26 cellular contexts compared by ENCODE assay signal in genomic region chr2:191569025-191569424, GRCh38.
DNase-seq lines count a peak whose midpoint lies in the region; ATAC-seq and TF ChIP-seq lines count a peak whose summit lies in the region.
"Had no signal": no experiment of that assay in that cellular context is flagged by ENCODE, and none has a peak within 500 bp of the region (broad histone marks: within the 10 kb centered on the region; RNA-seq: fewer than 3 reads in every experiment).

No MANE protein-coding gene starts in this region.

- no peak overlapping the region for H2AK5ac ChIP-seq in IMR-90 (ENCODE audit: low read depth, low read length)

- H3K9me3 ChIP-seq in IMR-90 (ENCODE audit: control insufficient read depth, insufficient read depth, low read length), result no peaks in the 10 kb centered on the region
- H3K9me3 ChIP-seq: BLaER1 treated with 17β-estradiol and CSF1 and Interleukin-3, amounts not matched to agents 10 nM and 100 nM; esophagus squamous epithelium; left ventricle myocardium inferior; mucosa of descending colon; psoas muscle had no signal

- dilution Hi-C loops in IMR-90 (cut with HindIII; ENCODE audit: low sequenced_read_pairs, unreplicated experiment), result no loop called here

- H3K56ac ChIP-seq in IMR-90 (ENCODE audit: extremely low read depth, insufficient read depth, low read length), result no peak overlapping the region

- no peak for ATAC-seq in IMR-90 (ENCODE audit: low read depth)
- no peak for ATAC-seq in HG03045 (IDR thresholded peaks at IDR 0.05; ENCODE audit: unreplicated experiment)
- ATAC-seq: K562, mucosa of descending colon, psoas muscle had no signal

- no peaks in the 10 kb centered on the region for H3K27me3 Mint-ChIP-seq in activated CD4-positive, alpha-beta memory T cell treated with anti-CD3 and anti-CD28 coated beads for 36 hours

- H4K8ac ChIP-seq in IMR-90 (ENCODE audit: low read depth in 2 of 2, low read length in 2 of 2), result no peak overlapping the region

- no peak overlapping the region for H3K9ac ChIP-seq in IMR-90 (ENCODE audit: low read depth, low read length)

- H3K36me3 Mint-ChIP-seq in activated CD4-positive, alpha-beta memory T cell treated with anti-CD3 and anti-CD28 coated beads for 36 hours, result no peaks in the 10 kb centered on the region

- 0 out of 2 replicates have a peak, but pooled peaks have one; percentile 1 for TF ChIP-seq CTCF in IMR-90 (conservative IDR thresholded peaks at IDR 0.05; ENCODE audit: low read depth, low read length)

- H4K91ac ChIP-seq in IMR-90 (ENCODE audit: insufficient read depth, low read depth, low read length), result no peak overlapping the region

- H3K9me1 ChIP-seq in IMR-90 (ENCODE audit: insufficient read depth, low read length), result peaks cover 3% of the 10 kb centered on the region; the same call in 1 of the 2 replicates

- no peaks in the 10 kb centered on the region for H4K20me1 ChIP-seq in IMR-90 (ENCODE audit: insufficient read depth, low read length)
- H4K20me1 ChIP-seq: BLaER1 treated with 17β-estradiol and CSF1 and Interleukin-3, amounts not matched to agents 10 nM and 100 nM had no signal

- 0 out of 2 replicates have a peak, but pooled peaks cover 3% of the 10 kb centered on the region for H3K4me1 ChIP-seq in IMR-90 (ENCODE audit: control insufficient read depth, insufficient read depth, low read length)
- H3K4me1 ChIP-seq: left ventricle myocardium inferior, psoas muscle had no signal

- no peak overlapping the region for H3K4me2 ChIP-seq in IMR-90 (ENCODE audit: low read depth, low read length)

- no peak overlapping the region for H2AK9ac ChIP-seq in IMR-90 (replicated peaks; ENCODE audit: low read depth, low read length, poor library complexity)

- no peak overlapping the region for H3K23ac ChIP-seq in IMR-90 (ENCODE audit: low read depth, low read length)

- in situ Hi-C loops in IMR-90 (cut with MboI; ENCODE audit: low sequenced_read_pairs), result loop anchor here (5.0 to 10.0 kb wide), 2 partner anchors 246 to 588 kb away; no protein-coding TSS in a partner anchor

- H2BK5ac ChIP-seq in IMR-90 (ENCODE audit: low read depth, low read length, poor library complexity, severe bottlenecking), result no peak overlapping the region

- WGBS in IMR-90 (ENCODE audit: extremely low coverage in 2 of 2, insufficient read length in 1 of 2), 2 experiments, result no CpG with 5 or more reads among the region's 2 CpGs

- no peak overlapping the region for H3K27ac ChIP-seq in IMR-90 (ENCODE audit: insufficient read depth, low read length)
- H3K27ac ChIP-seq: 22Rv1; BLaER1 treated with 17β-estradiol and CSF1 and Interleukin-3, amounts not matched to agents 10 nM and 100 nM; esophagus squamous epithelium; left ventricle myocardium inferior; psoas muscle had no signal

- no peak overlapping the region for H3K18ac ChIP-seq in IMR-90 (ENCODE audit: low read depth, low read length)

- no peaks in the 10 kb centered on the region for H3K36me3 ChIP-seq in IMR-90 (ENCODE audit: control insufficient read depth, insufficient read depth, low read length)
- H3K36me3 ChIP-seq: BLaER1 treated with 17β-estradiol and CSF1 and Interleukin-3, amounts not matched to agents 10 nM and 100 nM; esophagus squamous epithelium; left ventricle myocardium inferior had no signal

- intact Hi-C loops in IMR-90 (cut with micrococcal nuclease), result loop anchor here (5.0 kb wide), 1 partner anchor 223 kb away; no protein-coding TSS in a partner anchor
- intact Hi-C loops in activated CD4-positive, alpha-beta memory T cell treated with anti-CD3 and anti-CD28 coated beads for 36 hours (cut with micrococcal nuclease), result no loop called here
- intact Hi-C loops in head of caudate nucleus (cut with DNase I), result loop anchor here (5.0 kb wide), 1 partner anchor 123 kb away; no protein-coding TSS in a partner anchor

- no peak overlapping the region for H3K4me3 ChIP-seq in IMR-90 (ENCODE audit: insufficient read depth, low read depth, low read length)
- H3K4me3 ChIP-seq: BLaER1 treated with 17β-estradiol and CSF1 and Interleukin-3, amounts not matched to agents 10 nM and 100 nM; esophagus squamous epithelium; K562; left ventricle myocardium inferior; mucosa of descending colon; psoas muscle had no signal

- TF ChIP-seq RAD21 in IMR-90 (IDR thresholded peaks at IDR 0.05; ENCODE audit: low read length), result no peak

- no peak for TF ChIP-seq POLR2A in IMR-90 (IDR thresholded peaks at IDR 0.05; ENCODE audit: low read depth, low read length)

- no TSS peak for BruUV-seq in IMR-90 (replicated peaks; lab: Mats Ljungman, UMichigan)

- H3K14ac ChIP-seq in IMR-90 (replicated peaks; ENCODE audit: low read depth, low read length), result no peak overlapping the region

- DNase-seq in DMS 273 (lab: John Stamatoyannopoulos, UW; ENCODE audit: unreplicated experiment) (peak; percentile 26), DMS 273 treated with DMSO at 0.1 percent for 48 hours (lab: John Stamatoyannopoulos, UW) (no peak), IMR-90 (no peak), SKM-1 (lab: John Stamatoyannopoulos, UW; ENCODE audit: unreplicated experiment) (peak; percentile 50), iPS-NIHi11 (ENCODE audit: low spot score) (peak; percentile 12), head of caudate nucleus (no peak)
- DNase-seq in activated CD4-positive, alpha-beta memory T cell treated with anti-CD3 and anti-CD28 coated beads for 36 hours, result no peak
- DNase-seq: activated CD4-positive, alpha-beta T cell treated with anti-CD3 and anti-CD28 coated beads, Interleukin-2, amount 10 ng/mL, durations not matched to agents 7 days and 5 days; activated CD8-positive, alpha-beta memory T cell treated with anti-CD3 and anti-CD28 coated beads, Interleukin-2, amount 50 U/mL, for 4 hours; activated effector memory CD4-positive, alpha-beta T cell treated with Interleukin-2 at 50 U/mL for 16 hours; Calu3; esophagus squamous epithelium; GDM1; GOT3; left ventricle myocardium inferior; mucosa of descending colon; NCI-H1092 treated with DMSO at 0.1 percent for 48 hours; NCI-H2081 treated with DMSO at 0.1 percent for 48 hours; NCI-H524 treated with DMSO at 0.1 percent for 48 hours; psoas muscle; stimulated activated CD4-positive, alpha-beta T cell treated with anti-CD3 and anti-CD28 coated beads, Interleukin-4, amount 100 ng/mL, for 4 hours had no signal

- H3K4me3 Mint-ChIP-seq in activated CD4-positive, alpha-beta memory T cell treated with anti-CD3 and anti-CD28 coated beads for 36 hours, result no peak overlapping the region
- H3K4me3 Mint-ChIP-seq: activated CD4-positive, alpha-beta T cell treated with anti-CD3 and anti-CD28 coated beads, Interleukin-2, amount 10 ng/mL, durations not matched to agents 7 days and 5 days; neural crest cell had no signal

- H2BK20ac ChIP-seq in IMR-90 (ENCODE audit: low read depth, low read length), result no peak overlapping the region

- no peak overlapping the region for H2AFZ ChIP-seq in IMR-90 (replicated peaks; ENCODE audit: low read length, poor library complexity)

- H3K4ac ChIP-seq in IMR-90 (ENCODE audit: low read depth, low read length), result no peak overlapping the region

- CTCF ChIA-PET in IMR-90 (lab: Yijun Ruan, JAX), result interaction anchor here (0.5 to 1.7 kb wide), 4 partner anchors 69 to 593 kb away, joined by 3 to 4 read pairs (median 4); no protein-coding TSS in a partner anchor
- CTCF ChIA-PET in activated CD4-positive, alpha-beta memory T cell treated with anti-CD3 and anti-CD28 coated beads for 36 hours (lab: Charles Lee), result interaction anchor here (0.7 to 6.5 kb wide), 9 partner anchors 13 to 593 kb away, joined by 3 to 54 read pairs (median 3); no protein-coding TSS in a partner anchor

- H2BK15ac ChIP-seq in IMR-90 (ENCODE audit: low read depth, low read length), result no peak overlapping the region; the same call in 2 of the 3 replicates

- no peak overlapping the region for H4K5ac ChIP-seq in IMR-90 (ENCODE audit: low read depth, low read length)

- no peaks in the 10 kb centered on the region; the same call in 1 of the 2 replicates for H3K27me3 ChIP-seq in IMR-90 (ENCODE audit: control insufficient read depth, insufficient read depth, low read length)
- H3K27me3 ChIP-seq: BLaER1 treated with 17β-estradiol and CSF1 and Interleukin-3, amounts not matched to agents 10 nM and 100 nM; esophagus squamous epithelium had no signal

- H3K9me3 Mint-ChIP-seq in activated CD4-positive, alpha-beta memory T cell treated with anti-CD3 and anti-CD28 coated beads for 36 hours, result no peaks in the 10 kb centered on the region
- H3K9me3 Mint-ChIP-seq: activated CD4-positive, alpha-beta T cell treated with anti-CD3 and anti-CD28 coated beads, Interleukin-2, amount 10 ng/mL, durations not matched to agents 7 days and 5 days; neural crest cell had no signal

- H3K79me1 ChIP-seq in IMR-90 (ENCODE audit: low read depth in 1 of 2, low read length in 2 of 2), result peaks cover 0 to 3% of the 10 kb centered on the region in 2 experiments; a peak in 2 of 4 replicates

- H3K4me1 Mint-ChIP-seq in activated CD4-positive, alpha-beta memory T cell treated with anti-CD3 and anti-CD28 coated beads for 36 hours (ENCODE audit: low read depth), result peaks cover 47% of the 10 kb centered on the region

- no peak overlapping the region for H3K27ac Mint-ChIP-seq in activated CD4-positive, alpha-beta memory T cell treated with anti-CD3 and anti-CD28 coated beads for 36 hours
- H3K27ac Mint-ChIP-seq: activated CD4-positive, alpha-beta T cell treated with anti-CD3 and anti-CD28 coated beads, Interleukin-2, amount 10 ng/mL, durations not matched to agents 7 days and 5 days had no signal

- H2BK120ac ChIP-seq in IMR-90 (ENCODE audit: low read depth, low read length), result peak overlapping the region; percentile 65; the same call in 1 of the 2 replicates

- POLR2A ChIA-PET in IMR-90 (lab: Charles Lee; ENCODE audit: unreplicated experiment), result interaction anchor here (1.0 to 1.7 kb wide), 4 partner anchors 109 to 129 kb away, joined by 3 to 12 read pairs (median 4); partner anchors contain the start of gene NABP1
- POLR2A ChIA-PET in activated CD4-positive, alpha-beta memory T cell treated with anti-CD3 and anti-CD28 coated beads for 36 hours (lab: Charles Lee), result interaction anchor here (1.2 to 1.3 kb wide), 3 partner anchors 107 to 127 kb away, joined by 3 read pairs; no protein-coding TSS in a partner anchor

TF ChIP-seq in IMR-90, 13 proteins besides CTCF, POLR2A, EP300 and RAD21 (continues in another document):
- TF ChIP-seq RCOR1 (IDR thresholded peaks at IDR 0.05; ENCODE audit: insufficient replicate concordance, low read length), result no peak
- TF ChIP-seq ELK1 (IDR thresholded peaks at IDR 0.05; ENCODE audit: borderline replicate concordance, low read depth, low read length), result no peak
- TF ChIP-seq CEBPB (IDR thresholded peaks at IDR 0.05; ENCODE audit: low read depth, low read length), result no peak
- no peak for TF ChIP-seq BHLHE40 (IDR thresholded peaks at IDR 0.05; ENCODE audit: low read depth, low read length)
- no peak for TF ChIP-seq FOS (IDR thresholded peaks at IDR 0.05; ENCODE audit: low read depth, low read length)

Comparison
In these comparisons a context has a peak if more than half of its experiments do, and no peak if none do; other contexts are left out.
1. DNase-seq: peak in DMS 273 (single experiment), SKM-1 (single experiment) and iPS-NIHi11 (single experiment); none in DMS 273 treated with DMSO at 0.1 percent for 48 hours (single experiment), IMR-90 (single experiment), activated CD4-positive, alpha-beta memory T cell treated with anti-CD3 and anti-CD28 coated beads for 36 hours (single experiment) and head of caudate nucleus (0 of 42).